Comparison of ENCODE assay signal across 16 cellular contexts in genomic region chr2:43112155-43112554, GRCh38.
DNase-seq lines count a peak whose midpoint lies in the region; ATAC-seq and TF ChIP-seq lines count a peak whose summit lies in the region.
"Had no signal": no experiment of that assay in that cellular context is flagged by ENCODE, and none has a peak within 500 bp of the region (broad histone marks: within the 10 kb centered on the region; RNA-seq: fewer than 3 reads in every experiment).

No MANE protein-coding gene starts in this region.

- no peaks in the 10 kb centered on the region for H3K79me1 ChIP-seq in mesendoderm (ENCODE audit: low read length)

- no CpG with 5 or more reads among the region's 4 CpGs for WGBS in mesendoderm (ENCODE audit: extremely low coverage, insufficient coverage, low lambda C conversion rate)

- no peaks in the 10 kb centered on the region for H3K9me3 Mint-ChIP-seq in natural killer cell treated with Interleukin-12 subunit alpha and Interleukin-12 subunit beta and Interleukin-15 and Interleukin-18, amount 100 ng/mL, for 72 hours
- H3K9me3 Mint-ChIP-seq in natural killer cell: no peaks in the 10 kb centered on the region
- no peaks in the 10 kb centered on the region for H3K9me3 Mint-ChIP-seq in activated naive CD4-positive, alpha-beta T cell treated with anti-CD3 and anti-CD28 coated beads for 36 hours
- H3K9me3 Mint-ChIP-seq: CD4-positive, alpha-beta memory T cell; GM23338 had no signal

- H3K9ac ChIP-seq in mesendoderm (ENCODE audit: low read length): no peak overlapping the region

- no peaks in the 10 kb centered on the region for H3K36me3 Mint-ChIP-seq in natural killer cell treated with Interleukin-12 subunit alpha and Interleukin-12 subunit beta and Interleukin-15 and Interleukin-18, amount 100 ng/mL, for 72 hours
- H3K36me3 Mint-ChIP-seq in natural killer cell: no peaks in the 10 kb centered on the region
- H3K36me3 Mint-ChIP-seq in activated naive CD4-positive, alpha-beta T cell treated with anti-CD3 and anti-CD28 coated beads for 36 hours (ENCODE audit: low read depth): no peaks in the 10 kb centered on the region
- H3K36me3 Mint-ChIP-seq: CD4-positive, alpha-beta memory T cell had no signal

- no peak overlapping the region for H2BK120ac ChIP-seq in mesendoderm (ENCODE audit: low read depth, low read length)

- no peak overlapping the region for H3K4me3 ChIP-seq in RWPE2 (ENCODE audit: severe bottlenecking)
- no peak overlapping the region for H3K4me3 ChIP-seq in mesendoderm (ENCODE audit: low read length)
- H3K4me3 ChIP-seq: GM23338, K562 had no signal

- H2BK15ac ChIP-seq in mesendoderm (replicated peaks; ENCODE audit: low read depth): no peak overlapping the region

- H3K27me3 ChIP-seq in RWPE2 (ENCODE audit: insufficient read depth, poor library complexity, severe bottlenecking) (no peaks in the 10 kb centered on the region), mesendoderm (ENCODE audit: insufficient read depth, low read length, poor library complexity) (no peaks in the 10 kb centered on the region)

- no peak overlapping the region for H3K4me3 Mint-ChIP-seq in natural killer cell treated with Interleukin-12 subunit alpha and Interleukin-12 subunit beta and Interleukin-15 and Interleukin-18, amount 100 ng/mL, for 72 hours
- no peak overlapping the region for H3K4me3 Mint-ChIP-seq in natural killer cell
- H3K4me3 Mint-ChIP-seq in activated naive CD4-positive, alpha-beta T cell treated with anti-CD3 and anti-CD28 coated beads for 36 hours: no peak overlapping the region
- H3K4me3 Mint-ChIP-seq: CD4-positive, alpha-beta memory T cell; GM23338 had no signal

- CTCF ChIA-PET in activated naive CD4-positive, alpha-beta T cell treated with anti-CD3 and anti-CD28 coated beads for 36 hours (lab: Charles Lee): interaction anchor here (0.8 kb wide), 1 partner anchor 15 kb away, joined by 4 read pairs; no protein-coding TSS in a partner anchor

- peaks cover 3% of the 10 kb centered on the region for H3K4me1 ChIP-seq in RWPE2 (ENCODE audit: insufficient read depth, poor library complexity, severe bottlenecking)
- H3K4me1 ChIP-seq in mesendoderm (ENCODE audit: control insufficient read depth, low read depth, low read length): peaks cover 10% of the 10 kb centered on the region

- no peak overlapping the region for H4K8ac ChIP-seq in mesendoderm (ENCODE audit: low read depth, low read length)

- H3K23ac ChIP-seq in mesendoderm (ENCODE audit: low read length): no peak overlapping the region

- no peaks in the 10 kb centered on the region for H3K9me3 ChIP-seq in RWPE2 (ENCODE audit: severe bottlenecking)

- H3K18ac ChIP-seq in mesendoderm (ENCODE audit: low read length): no peak overlapping the region

- H2AK5ac ChIP-seq in mesendoderm (ENCODE audit: low read length): no peak overlapping the region

- no peaks in the 10 kb centered on the region for H3K36me3 ChIP-seq in RWPE2 (ENCODE audit: low read depth)
- no peaks in the 10 kb centered on the region for H3K36me3 ChIP-seq in mesendoderm (ENCODE audit: control insufficient read depth, insufficient read depth, low read length)

- no peak overlapping the region for H3K4ac ChIP-seq in mesendoderm (ENCODE audit: low read depth, low read length)

- H4K5ac ChIP-seq in mesendoderm (ENCODE audit: low read length): no peak overlapping the region

- intact Hi-C loops in natural killer cell (cut with micrococcal nuclease): no loop called here
- intact Hi-C loops in activated naive CD4-positive, alpha-beta T cell treated with anti-CD3 and anti-CD28 coated beads for 36 hours (cut with micrococcal nuclease): no loop called here

- TF ChIP-seq CTCF in natural killer cell (IDR thresholded peaks at IDR 0.05) (no peak), RWPE2 (IDR thresholded peaks at IDR 0.05; ENCODE audit: poor library complexity, severe bottlenecking) (no peak)

- no peak for ATAC-seq in natural killer cell treated with Interleukin-12 subunit alpha and Interleukin-12 subunit beta and Interleukin-15 and Interleukin-18, amount 100 ng/mL, for 72 hours
- ATAC-seq in natural killer cell (no peak), RWPE2 (ENCODE audit: low read depth) (no peak), GM18870 (IDR thresholded peaks at IDR 0.05; ENCODE audit: unreplicated experiment) (no peak), GM21576 (IDR thresholded peaks at IDR 0.05; ENCODE audit: unreplicated experiment) (no peak), GM18517 (IDR thresholded peaks at IDR 0.05; ENCODE audit: unreplicated experiment) (no peak)
- ATAC-seq: GM23338, K562 had no signal

- peak; percentile 40 for DNase-seq in natural killer cell treated with Interleukin-12 subunit alpha and Interleukin-12 subunit beta and Interleukin-15 and Interleukin-18, amount 100 ng/mL, for 72 hours (ENCODE audit: low spot score)
- no peak for DNase-seq in natural killer cell
- DNase-seq in RWPE2 (ENCODE audit: low spot score): no peak
- peak; percentile 30 for DNase-seq in mesendoderm
- DNase-seq in activated naive CD4-positive, alpha-beta T cell treated with anti-CD3 and anti-CD28 coated beads for 36 hours: no peak
- DNase-seq: C1 segment of cervical spinal cord; CD4-positive, alpha-beta memory T cell; DMS153; DMS79 treated with DMSO at 0.1 percent for 48 hours; GDM1; H7 had no signal

- H3K27ac ChIP-seq in RWPE2 (ENCODE audit: poor library complexity, severe bottlenecking) (peak overlapping the region; percentile 67), mesendoderm (ENCODE audit: low read depth, low read length) (no peak overlapping the region)

- no peak overlapping the region for H3K4me2 ChIP-seq in mesendoderm (ENCODE audit: low read length)
- H3K4me2 ChIP-seq: GM23338 had no signal

- H3K27me3 Mint-ChIP-seq in natural killer cell treated with Interleukin-12 subunit alpha and Interleukin-12 subunit beta and Interleukin-15 and Interleukin-18, amount 100 ng/mL, for 72 hours: no peaks in the 10 kb centered on the region
- H3K27me3 Mint-ChIP-seq in natural killer cell (ENCODE audit: low read depth in 2 of 2): no peaks in the 10 kb centered on the region
- H3K27me3 Mint-ChIP-seq in activated naive CD4-positive, alpha-beta T cell treated with anti-CD3 and anti-CD28 coated beads for 36 hours (ENCODE audit: low read depth): no peaks in the 10 kb centered on the region
- H3K27me3 Mint-ChIP-seq: CD4-positive, alpha-beta memory T cell had no signal

- H2BK5ac ChIP-seq in mesendoderm (ENCODE audit: low read length): no peak overlapping the region

- H3K4me1 Mint-ChIP-seq in natural killer cell treated with Interleukin-12 subunit alpha and Interleukin-12 subunit beta and Interleukin-15 and Interleukin-18, amount 100 ng/mL, for 72 hours (ENCODE audit: low read depth in 2 of 2): peaks cover 5 to 12% of the 10 kb centered on the region in 2 donors
- peaks cover 0 to 9% of the 10 kb centered on the region in 2 donors for H3K4me1 Mint-ChIP-seq in natural killer cell
- peaks cover 2% of the 10 kb centered on the region for H3K4me1 Mint-ChIP-seq in activated naive CD4-positive, alpha-beta T cell treated with anti-CD3 and anti-CD28 coated beads for 36 hours (ENCODE audit: low read depth)

- no peaks in the 10 kb centered on the region for H3K79me2 ChIP-seq in mesendoderm (ENCODE audit: control insufficient read depth, insufficient read depth, low read length)

- no peak overlapping the region for H3K56ac ChIP-seq in mesendoderm (ENCODE audit: low read length)

- H3K27ac Mint-ChIP-seq in natural killer cell treated with Interleukin-12 subunit alpha and Interleukin-12 subunit beta and Interleukin-15 and Interleukin-18, amount 100 ng/mL, for 72 hours: no peak overlapping the region
- H3K27ac Mint-ChIP-seq in natural killer cell: no peak overlapping the region
- no peak overlapping the region for H3K27ac Mint-ChIP-seq in activated naive CD4-positive, alpha-beta T cell treated with anti-CD3 and anti-CD28 coated beads for 36 hours
- H3K27ac Mint-ChIP-seq: CD4-positive, alpha-beta memory T cell; GM23338 had no signal

Comparison
In these comparisons a context has a peak if more than half of its experiments do, and no peak if none do; other contexts are left out.
1. DNase-seq: peak in natural killer cell treated with Interleukin-12 subunit alpha and Interleukin-12 subunit beta and Interleukin-15 and Interleukin-18, amount 100 ng/mL, for 72 hours (single experiment) and mesendoderm (single experiment); none in natural killer cell (single experiment), RWPE2 (single experiment) and activated naive CD4-positive, alpha-beta T cell treated with anti-CD3 and anti-CD28 coated beads for 36 hours (single experiment).